Comparison of ENCODE assay signal across 16 cellular contexts in genomic region chr12:118680361-118680963, GRCh38.
DNase-seq lines count a peak whose midpoint lies in the region; ATAC-seq and TF ChIP-seq lines count a peak whose summit lies in the region.
"Had no signal": no experiment of that assay in that cellular context is flagged by ENCODE, and none has a peak within 500 bp of the region (broad histone marks: within the 10 kb centered on the region; RNA-seq: fewer than 3 reads in every experiment).

No MANE protein-coding gene starts in this region.

- DNase-seq in BE2C (peak; percentile 19), KBM-7 (peak; percentile 37), SK-N-DZ (ENCODE audit: low spot score) (peak; percentile 7), left ventricle myocardium superior (peak; percentile 49), foreskin keratinocyte (no peak)
- no peak for DNase-seq in effector memory CD8-positive, alpha-beta T cell
- no peak for DNase-seq in stimulated activated naive CD4-positive, alpha-beta T cell treated with Interleukin-2 at 50 U/mL for 16 hours (lab: John Stamatoyannopoulos, UW)
- DNase-seq: activated CD4-positive, alpha-beta T cell treated with anti-CD3 and anti-CD28 coated beads for 1 hour; activated CD8-positive, alpha-beta memory T cell treated with anti-CD3 and anti-CD28 coated beads, Interleukin-2, amount 50 U/mL, for 48 hours; activated naive CD4-positive, alpha-beta T cell treated with anti-CD3 and anti-CD28 coated beads, Interleukin-2, amount 50 U/mL, for 16 hours; gastrocnemius medialis; midbrain; NCI-H2081 treated with DMSO at 0.1 percent for 48 hours had no signal

- H3K4me1 Mint-ChIP-seq in effector memory CD8-positive, alpha-beta T cell (ENCODE audit: low read depth in 2 of 2): no peaks in the 10 kb centered on the region

- intact Hi-C loops in left ventricle myocardium superior (cut with micrococcal nuclease): no loop called here

- H3K27ac ChIP-seq in foreskin keratinocyte: no peak overlapping the region
- H3K27ac ChIP-seq: gastrocnemius medialis, thoracic aorta had no signal

- H3K36me3 Mint-ChIP-seq in effector memory CD8-positive, alpha-beta T cell (ENCODE audit: insufficient read depth): no peaks in the 10 kb centered on the region

- TF ChIP-seq CTCF in BE2C (IDR thresholded peaks at IDR 0.05; ENCODE audit: low read depth, low read length) (no peak; the same call in none of the 2 replicates), foreskin keratinocyte (conservative IDR thresholded peaks at IDR 0.05) (no peak)

- no peak overlapping the region for H3K27ac Mint-ChIP-seq in effector memory CD8-positive, alpha-beta T cell
- H3K27ac Mint-ChIP-seq: progenitor cell of endocrine pancreas had no signal

- H3K36me3 ChIP-seq in BE2C: no peaks in the 10 kb centered on the region
- H3K36me3 ChIP-seq: gastrocnemius medialis, thoracic aorta had no signal

- ATAC-seq in left ventricle myocardium superior (peak; percentile 90), HG03039 (IDR thresholded peaks at IDR 0.05; ENCODE audit: unreplicated experiment) (no peak), foreskin keratinocyte (no peak)
- no peak for ATAC-seq in effector memory CD8-positive, alpha-beta T cell (replicated peaks)
- ATAC-seq: gastrocnemius medialis had no signal

- H3K27me3 ChIP-seq in BE2C (no peaks in the 10 kb centered on the region), foreskin keratinocyte (no peaks in the 10 kb centered on the region)
- H3K27me3 ChIP-seq: gastrocnemius medialis had no signal

- H3K27me3 Mint-ChIP-seq in effector memory CD8-positive, alpha-beta T cell: peaks cover 0 to 8% of the 10 kb centered on the region in 2 donors

- H3K4me3 ChIP-seq in BE2C (ENCODE audit: low read depth, low read length): peak overlapping the region; percentile 9; the same call in 1 of the 2 replicates
- H3K4me3 ChIP-seq: gastrocnemius medialis, thoracic aorta had no signal

- no peaks in the 10 kb centered on the region for H3K9me3 ChIP-seq in BE2C
- H3K9me3 ChIP-seq: gastrocnemius medialis, thoracic aorta had no signal

- H3K9me3 Mint-ChIP-seq in effector memory CD8-positive, alpha-beta T cell: peaks cover 7 to 12% of the 10 kb centered on the region in 2 donors

- in situ Hi-C loops in KBM-7 (cut with MboI; ENCODE audit: low pct_unique_long_range_greater_than_20kb, low sequenced_read_pairs): no loop called here

- H3K4me1 ChIP-seq in BE2C: no peaks in the 10 kb centered on the region
- no peaks in the 10 kb centered on the region for H3K4me1 ChIP-seq in foreskin keratinocyte
- H3K4me1 ChIP-seq: gastrocnemius medialis had no signal

- no peak overlapping the region for H3K4me3 Mint-ChIP-seq in effector memory CD8-positive, alpha-beta T cell

Comparison
In these comparisons a context has a peak if more than half of its experiments do, and no peak if none do; other contexts are left out.
1. DNase-seq: peak in BE2C (single experiment), KBM-7 (single experiment), SK-N-DZ (single experiment) and left ventricle myocardium superior (single experiment); none in effector memory CD8-positive, alpha-beta T cell (0 of 3), foreskin keratinocyte (0 of 2) and stimulated activated naive CD4-positive, alpha-beta T cell treated with Interleukin-2 at 50 U/mL for 16 hours (single experiment).